In genomic region chr22:22943521-22944267, GRCh38 we compare ENCODE assay signal across 15 cellular contexts. TPM values are rescaled to one million over a fixed set of nuclear protein-coding genes. Genes with fewer than 3 reads are reported as not detected.
DNase-seq lines count a peak whose midpoint lies in the region; ATAC-seq and TF ChIP-seq lines count a peak whose summit lies in the region.
"Had no signal": no experiment of that assay in that cellular context is flagged by ENCODE, and none has a peak within 500 bp of the region (broad histone marks: within the 10 kb centered on the region; RNA-seq: fewer than 3 reads in every experiment).

No MANE protein-coding gene starts in this region.

- no peak overlapping the region for H2AFZ ChIP-seq in Karpas-422 (ENCODE audit: low read length)
- H2AFZ ChIP-seq: parathyroid adenoma had no signal

- no peak for TF ChIP-seq CTCF in activated CD8-positive, alpha-beta T cell treated with anti-CD3 and anti-CD28 coated beads for 36 hours (IDR thresholded peaks at IDR 0.05)

- no peaks in the 10 kb centered on the region for H3K4me1 Mint-ChIP-seq in activated CD8-positive, alpha-beta T cell treated with anti-CD3 and anti-CD28 coated beads, Interleukin-2, amount 10 ng/mL, durations not matched to agents 7 days and 5 days (ENCODE audit: low read depth)
- peaks cover 6% of the 10 kb centered on the region for H3K4me1 Mint-ChIP-seq in activated CD8-positive, alpha-beta T cell treated with anti-CD3 and anti-CD28 coated beads for 36 hours (ENCODE audit: low read depth)
- H3K4me1 Mint-ChIP-seq in stimulated activated memory B cell treated with anti-CD40 and anti-IgM and Interleukin-4, amounts not matched to agents 10 μg/mL and 1 μg/mL and 100 μg/mL, for 72 hours = peaks cover 70% of the 10 kb centered on the region

- H3K4me3 Mint-ChIP-seq in activated CD8-positive, alpha-beta T cell treated with anti-CD3 and anti-CD28 coated beads, Interleukin-2, amount 10 ng/mL, durations not matched to agents 7 days and 5 days = no peak overlapping the region
- H3K4me3 Mint-ChIP-seq in activated CD8-positive, alpha-beta T cell treated with anti-CD3 and anti-CD28 coated beads for 36 hours = no peak overlapping the region
- H3K4me3 Mint-ChIP-seq in stimulated activated memory B cell treated with anti-CD40 and anti-IgM and Interleukin-4, amounts not matched to agents 10 μg/mL and 1 μg/mL and 100 μg/mL, for 72 hours = peak overlapping the region; percentile 44
- H3K4me3 Mint-ChIP-seq: activated naive CD4-positive, alpha-beta T cell treated with anti-CD3 and anti-CD28 coated beads for 36 hours had no signal

- H3K9me2 ChIP-seq in Karpas-422 (replicated peaks; ENCODE audit: insufficient read depth, low read length) = no peaks in the 10 kb centered on the region

- no peaks in the 10 kb centered on the region; the same call in 1 of the 2 replicates for H4K20me1 ChIP-seq in Karpas-422 (ENCODE audit: insufficient read depth, low read depth, low read length)

- peaks cover 84% of the 10 kb centered on the region for H3K4me1 ChIP-seq in Karpas-422 (ENCODE audit: low read length)
- H3K4me1 ChIP-seq: A549, esophagus squamous epithelium, parathyroid adenoma, upper lobe of left lung had no signal

- H3K4me2 ChIP-seq in Karpas-422 (ENCODE audit: low read depth, low read length, poor library complexity, severe bottlenecking) = peak overlapping the region; percentile 41
- H3K4me2 ChIP-seq: A549 had no signal

- no peak overlapping the region for H3K4me3 ChIP-seq in Karpas-422 (ENCODE audit: low read length)
- H3K4me3 ChIP-seq: A549, esophagus squamous epithelium, upper lobe of left lung had no signal

- no peaks in the 10 kb centered on the region for H3K27me3 ChIP-seq in Karpas-422 (ENCODE audit: low read length)
- H3K27me3 ChIP-seq: upper lobe of left lung had no signal

- H3K36me3 ChIP-seq in Karpas-422 (ENCODE audit: insufficient read depth, low read length) = no peaks in the 10 kb centered on the region
- H3K36me3 ChIP-seq: esophagus squamous epithelium, upper lobe of left lung had no signal

- intact Hi-C loops in activated CD8-positive, alpha-beta T cell treated with anti-CD3 and anti-CD28 coated beads for 36 hours (cut with micrococcal nuclease) = no loop called here

- no peaks in the 10 kb centered on the region for H3K36me3 Mint-ChIP-seq in activated CD8-positive, alpha-beta T cell treated with anti-CD3 and anti-CD28 coated beads, Interleukin-2, amount 10 ng/mL, durations not matched to agents 7 days and 5 days (ENCODE audit: low read depth)
- H3K36me3 Mint-ChIP-seq in activated CD8-positive, alpha-beta T cell treated with anti-CD3 and anti-CD28 coated beads for 36 hours (ENCODE audit: low read depth) = no peaks in the 10 kb centered on the region
- H3K36me3 Mint-ChIP-seq in stimulated activated memory B cell treated with anti-CD40 and anti-IgM and Interleukin-4, amounts not matched to agents 10 μg/mL and 1 μg/mL and 100 μg/mL, for 72 hours = no peaks in the 10 kb centered on the region

- POLR2A ChIA-PET in activated CD8-positive, alpha-beta T cell treated with anti-CD3 and anti-CD28 coated beads, Interleukin-2, amount 10 ng/mL, durations not matched to agents 7 days and 5 days (lab: Charles Lee) = no interaction called here
- POLR2A ChIA-PET in activated CD8-positive, alpha-beta T cell treated with anti-CD3 and anti-CD28 coated beads for 36 hours (lab: Charles Lee) = interaction anchor here (1.1 to 1.4 kb wide), 3 partner anchors 59 to 94 kb away, joined by 3 read pairs; no protein-coding TSS in a partner anchor

- H3K79me2 ChIP-seq in Karpas-422 (ENCODE audit: low read length) = no peaks in the 10 kb centered on the region
- H3K79me2 ChIP-seq: parathyroid adenoma had no signal

- no peak for ATAC-seq in activated CD8-positive, alpha-beta T cell treated with anti-CD3 and anti-CD28 coated beads, Interleukin-2, amount 10 ng/mL, durations not matched to agents 7 days and 5 days
- ATAC-seq in activated CD8-positive, alpha-beta T cell treated with anti-CD3 and anti-CD28 coated beads for 36 hours = no peak
- peak; percentile 25 for ATAC-seq in stimulated activated memory B cell treated with anti-CD40 and anti-IgM and Interleukin-4, amounts not matched to agents 10 μg/mL and 1 μg/mL and 100 μg/mL, for 72 hours

- H3K9ac ChIP-seq in Karpas-422 (ENCODE audit: low read length) = peak overlapping the region; percentile 48
- H3K9ac ChIP-seq: parathyroid adenoma had no signal

- CTCF ChIA-PET in activated CD8-positive, alpha-beta T cell treated with anti-CD3 and anti-CD28 coated beads, Interleukin-2, amount 10 ng/mL, durations not matched to agents 7 days and 5 days (lab: Charles Lee) = interaction anchor here (1.0 to 4.9 kb wide), 9 partner anchors 11 to 200 kb away, joined by 3 to 27 read pairs (median 4); no protein-coding TSS in a partner anchor
- CTCF ChIA-PET in activated CD8-positive, alpha-beta T cell treated with anti-CD3 and anti-CD28 coated beads for 36 hours (lab: Charles Lee) = interaction anchor here (0.5 to 5.2 kb wide), 16 partner anchors 8 to 615 kb away, joined by 3 to 65 read pairs (median 5); no protein-coding TSS in a partner anchor

- peak; percentile 18 for DNase-seq in activated CD8-positive, alpha-beta T cell treated with anti-CD3 and anti-CD28 coated beads, Interleukin-2, amount 10 ng/mL, durations not matched to agents 7 days and 5 days
- no peak for DNase-seq in activated CD8-positive, alpha-beta T cell treated with anti-CD3 and anti-CD28 coated beads for 36 hours
- DNase-seq in Karpas-422 (peak; percentile 79), ecto neural progenitor cell (ENCODE audit: low spot score) (peak; percentile 44), NOMO-1 (lab: John Stamatoyannopoulos, UW; ENCODE audit: unreplicated experiment in 2 of 2) (no peak), NCI-H82 treated with DMSO at 0.1 percent for 48 hours (lab: John Stamatoyannopoulos, UW; ENCODE audit: unreplicated experiment) (no peak), COLO668 (lab: John Stamatoyannopoulos, UW; ENCODE audit: unreplicated experiment) (no peak)
- DNase-seq: activated naive CD4-positive, alpha-beta T cell treated with anti-CD3 and anti-CD28 coated beads for 36 hours; esophagus squamous epithelium had no signal

- peaks cover 15% of the 10 kb centered on the region for H3K27me3 Mint-ChIP-seq in activated CD8-positive, alpha-beta T cell treated with anti-CD3 and anti-CD28 coated beads, Interleukin-2, amount 10 ng/mL, durations not matched to agents 7 days and 5 days (ENCODE audit: low read depth)
- peaks cover 3% of the 10 kb centered on the region for H3K27me3 Mint-ChIP-seq in activated CD8-positive, alpha-beta T cell treated with anti-CD3 and anti-CD28 coated beads for 36 hours
- peaks cover 9% of the 10 kb centered on the region for H3K27me3 Mint-ChIP-seq in stimulated activated memory B cell treated with anti-CD40 and anti-IgM and Interleukin-4, amounts not matched to agents 10 μg/mL and 1 μg/mL and 100 μg/mL, for 72 hours

- H3K9me3 ChIP-seq in Karpas-422 (ENCODE audit: low read length) = no peaks in the 10 kb centered on the region
- H3K9me3 ChIP-seq: A549, esophagus squamous epithelium, upper lobe of left lung had no signal

- H3K9me3 Mint-ChIP-seq in activated CD8-positive, alpha-beta T cell treated with anti-CD3 and anti-CD28 coated beads, Interleukin-2, amount 10 ng/mL, durations not matched to agents 7 days and 5 days (ENCODE audit: insufficient read depth) = no peaks in the 10 kb centered on the region
- H3K9me3 Mint-ChIP-seq in activated CD8-positive, alpha-beta T cell treated with anti-CD3 and anti-CD28 coated beads for 36 hours = no peaks in the 10 kb centered on the region
- no peaks in the 10 kb centered on the region for H3K9me3 Mint-ChIP-seq in stimulated activated memory B cell treated with anti-CD40 and anti-IgM and Interleukin-4, amounts not matched to agents 10 μg/mL and 1 μg/mL and 100 μg/mL, for 72 hours
- H3K9me3 Mint-ChIP-seq: activated naive CD4-positive, alpha-beta T cell treated with anti-CD3 and anti-CD28 coated beads for 36 hours had no signal

- H3K27ac Mint-ChIP-seq in activated CD8-positive, alpha-beta T cell treated with anti-CD3 and anti-CD28 coated beads, Interleukin-2, amount 10 ng/mL, durations not matched to agents 7 days and 5 days = no peak overlapping the region
- no peak overlapping the region for H3K27ac Mint-ChIP-seq in activated CD8-positive, alpha-beta T cell treated with anti-CD3 and anti-CD28 coated beads for 36 hours
- H3K27ac Mint-ChIP-seq in stimulated activated memory B cell treated with anti-CD40 and anti-IgM and Interleukin-4, amounts not matched to agents 10 μg/mL and 1 μg/mL and 100 μg/mL, for 72 hours = peak overlapping the region; percentile 25
- H3K27ac Mint-ChIP-seq: activated naive CD4-positive, alpha-beta T cell treated with anti-CD3 and anti-CD28 coated beads for 36 hours had no signal

- peak overlapping the region; percentile 18 for H3K27ac ChIP-seq in Karpas-422 (ENCODE audit: low read length)
- H3K27ac ChIP-seq: A549, esophagus squamous epithelium, HL-60, parathyroid adenoma, upper lobe of left lung had no signal

RNA-seq across cellular contexts. Expression of gene IGLL5, which starts 56.1 kb away (rescaled TPM):
- total RNA-seq in activated CD8-positive, alpha-beta T cell treated with anti-CD3 and anti-CD28 coated beads, Interleukin-2, amount 10 ng/mL, durations not matched to agents 7 days and 5 days = not detected
- not detected for total RNA-seq in activated CD8-positive, alpha-beta T cell treated with anti-CD3 and anti-CD28 coated beads for 36 hours
- total RNA-seq in Karpas-422 (2014; rRNA removed; shearing (Covaris generic); ENCODE audit: low replicate concordance) = 1.1 and 8.3 TPM in 2 replicates
- total RNA-seq: activated naive CD4-positive, alpha-beta T cell treated with anti-CD3 and anti-CD28 coated beads for 36 hours; lung microvascular endothelial cell had no signal

Comparison
In these comparisons a context has a peak if more than half of its experiments do, and no peak if none do; other contexts are left out.
1. DNase-seq: peak in activated CD8-positive, alpha-beta T cell treated with anti-CD3 and anti-CD28 coated beads, Interleukin-2, amount 10 ng/mL, durations not matched to agents 7 days and 5 days (single experiment), Karpas-422 (single experiment) and ecto neural progenitor cell (single experiment); none in activated CD8-positive, alpha-beta T cell treated with anti-CD3 and anti-CD28 coated beads for 36 hours (single experiment), NOMO-1 (0 of 2), NCI-H82 treated with DMSO at 0.1 percent for 48 hours (single experiment) and COLO668 (single experiment).